Comparison of ENCODE assay signal across 8 cellular contexts in the genomic region with DNA sequence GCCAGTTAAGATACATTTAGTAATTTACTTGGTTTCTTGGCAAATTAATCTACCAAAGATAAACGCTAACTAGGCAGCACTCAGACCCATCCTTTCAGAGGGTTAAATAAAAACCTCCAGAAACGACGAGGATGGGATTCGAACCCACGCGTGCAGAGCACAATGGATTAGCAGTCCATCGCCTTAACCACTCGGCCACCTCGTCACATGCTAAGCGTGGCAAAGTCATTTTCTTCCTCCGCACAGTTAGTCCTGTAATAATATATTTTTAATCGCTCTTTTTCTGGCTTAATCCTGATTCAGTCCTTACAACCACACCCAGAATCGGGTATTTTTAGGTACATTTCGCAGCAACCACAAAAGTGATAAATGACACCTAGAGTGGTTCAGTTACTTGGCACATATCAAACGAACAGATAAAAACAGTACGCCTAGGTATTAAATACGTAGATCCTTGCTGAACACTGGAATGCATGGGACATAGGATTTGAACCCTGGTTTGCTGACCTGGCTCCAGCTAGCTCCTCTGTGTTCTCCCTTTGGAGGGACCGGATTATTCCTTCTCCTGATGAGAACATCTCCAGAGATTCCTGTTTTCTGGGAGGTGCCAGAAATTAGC.
A peak's percentile ranks its signal among the peaks of the same experiment; 100 is the strongest.
DNase-seq lines count a peak whose midpoint lies in the region; ATAC-seq and TF ChIP-seq lines count a peak whose summit lies in the region.

No MANE protein-coding gene starts in this region.

- H3K4me3 Mint-ChIP-seq in activated naive CD8-positive, alpha-beta T cell, result peak overlapping the region; percentile 59

- no peak overlapping the region for H3K27ac Mint-ChIP-seq in activated naive CD8-positive, alpha-beta T cell

- H3K27me3 Mint-ChIP-seq in activated naive CD8-positive, alpha-beta T cell, result peaks cover 42% of the 10 kb centered on the region

- no peak for TF ChIP-seq POLR2A in suprapubic skin (IDR thresholded peaks at IDR 0.05)

- no peaks in the 10 kb centered on the region for H3K9me3 ChIP-seq in suprapubic skin

- no peak for TF ChIP-seq CTCF in suprapubic skin (IDR thresholded peaks at IDR 0.05)

- TF ChIP-seq EP300 in suprapubic skin (IDR thresholded peaks at IDR 0.05), result no peak

- H3K4me1 Mint-ChIP-seq in activated naive CD8-positive, alpha-beta T cell (ENCODE audit: low read depth), result peaks cover 7% of the 10 kb centered on the region

- peak; percentile 79 for DNase-seq in activated CD4-positive, alpha-beta T cell treated with anti-CD3 and anti-CD28 coated beads for 48 hours
- no peak for DNase-seq in activated CD4-positive, alpha-beta T cell treated with anti-CD3 and anti-CD28 coated beads for 1 hour
- DNase-seq in NCI-H2081 (lab: John Stamatoyannopoulos, UW), result peak; percentile 69 to 86
- DNase-seq in iris pigment epithelial cell (ENCODE audit: low read depth), result peak; percentile 65
- no peak for DNase-seq in NCI-H187 (lab: John Stamatoyannopoulos, UW)
- DNase-seq in suprapubic skin (ENCODE audit: low spot score in 2 of 2), result no peak

- peaks cover 13% of the 10 kb centered on the region for H3K9me3 Mint-ChIP-seq in activated naive CD8-positive, alpha-beta T cell (ENCODE audit: low read depth)

- H3K4me3 ChIP-seq in suprapubic skin, result no peak overlapping the region

- peaks cover 32% of the 10 kb centered on the region for H3K27me3 ChIP-seq in suprapubic skin

- H3K27ac ChIP-seq in suprapubic skin, result no peak overlapping the region

- peaks cover 8% of the 10 kb centered on the region for H3K36me3 Mint-ChIP-seq in activated naive CD8-positive, alpha-beta T cell

- 16% methylated on average over 18 of the region's 18 CpGs for WGBS in suprapubic skin

- no peak for ATAC-seq in GM21528 (IDR thresholded peaks at IDR 0.05; ENCODE audit: low FRiP score, unreplicated experiment)

- no peaks in the 10 kb centered on the region for H3K36me3 ChIP-seq in suprapubic skin

- no peaks in the 10 kb centered on the region for H3K4me1 ChIP-seq in suprapubic skin

Comparison
In these comparisons a context has a peak if more than half of its experiments do, and no peak if none do; other contexts are left out.
1. DNase-seq: peak in activated CD4-positive, alpha-beta T cell treated with anti-CD3 and anti-CD28 coated beads for 48 hours (single experiment), NCI-H2081 (2 of 2) and iris pigment epithelial cell (single experiment); none in activated CD4-positive, alpha-beta T cell treated with anti-CD3 and anti-CD28 coated beads for 1 hour (single experiment), NCI-H187 (0 of 2) and suprapubic skin (0 of 2).